1 cellular context compared by ENCODE assay signal in the genomic region with DNA sequence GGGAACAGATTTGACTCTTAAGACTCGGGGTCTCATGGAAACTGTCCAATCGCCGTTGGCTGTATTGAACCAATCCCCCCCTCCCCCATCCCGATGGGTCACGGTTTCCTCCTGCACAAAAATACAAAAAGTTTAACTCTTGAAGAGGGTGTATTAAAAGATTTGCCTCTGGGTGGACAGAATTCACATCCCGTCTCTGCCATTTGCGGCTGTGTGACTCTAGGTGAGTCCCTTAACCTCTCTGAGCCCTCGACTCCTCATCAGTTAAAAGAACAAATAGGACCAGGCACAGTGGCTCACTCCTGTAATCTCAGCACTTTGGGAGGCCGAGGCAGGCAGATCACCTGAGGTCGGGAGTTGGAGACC.
TF ChIP-seq lines count a peak whose summit lies in the region.

No MANE protein-coding gene starts in this region.

TF ChIP-seq in SK-N-SH, 30 proteins besides CTCF, POLR2A, EP300 and RAD21 (continued from another document):
- TF ChIP-seq, protein P1, sequence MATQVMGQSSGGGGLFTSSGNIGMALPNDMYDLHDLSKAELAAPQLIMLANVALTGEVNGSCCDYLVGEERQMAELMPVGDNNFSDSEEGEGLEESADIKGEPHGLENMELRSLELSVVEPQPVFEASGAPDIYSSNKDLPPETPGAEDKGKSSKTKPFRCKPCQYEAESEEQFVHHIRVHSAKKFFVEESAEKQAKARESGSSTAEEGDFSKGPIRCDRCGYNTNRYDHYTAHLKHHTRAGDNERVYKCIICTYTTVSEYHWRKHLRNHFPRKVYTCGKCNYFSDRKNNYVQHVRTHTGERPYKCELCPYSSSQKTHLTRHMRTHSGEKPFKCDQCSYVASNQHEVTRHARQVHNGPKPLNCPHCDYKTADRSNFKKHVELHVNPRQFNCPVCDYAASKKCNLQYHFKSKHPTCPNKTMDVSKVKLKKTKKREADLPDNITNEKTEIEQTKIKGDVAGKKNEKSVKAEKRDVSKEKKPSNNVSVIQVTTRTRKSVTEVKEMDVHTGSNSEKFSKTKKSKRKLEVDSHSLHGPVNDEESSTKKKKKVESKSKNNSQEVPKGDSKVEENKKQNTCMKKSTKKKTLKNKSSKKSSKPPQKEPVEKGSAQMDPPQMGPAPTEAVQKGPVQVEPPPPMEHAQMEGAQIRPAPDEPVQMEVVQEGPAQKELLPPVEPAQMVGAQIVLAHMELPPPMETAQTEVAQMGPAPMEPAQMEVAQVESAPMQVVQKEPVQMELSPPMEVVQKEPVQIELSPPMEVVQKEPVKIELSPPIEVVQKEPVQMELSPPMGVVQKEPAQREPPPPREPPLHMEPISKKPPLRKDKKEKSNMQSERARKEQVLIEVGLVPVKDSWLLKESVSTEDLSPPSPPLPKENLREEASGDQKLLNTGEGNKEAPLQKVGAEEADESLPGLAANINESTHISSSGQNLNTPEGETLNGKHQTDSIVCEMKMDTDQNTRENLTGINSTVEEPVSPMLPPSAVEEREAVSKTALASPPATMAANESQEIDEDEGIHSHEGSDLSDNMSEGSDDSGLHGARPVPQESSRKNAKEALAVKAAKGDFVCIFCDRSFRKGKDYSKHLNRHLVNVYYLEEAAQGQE (IDR thresholded peaks at IDR 0.05; ENCODE audit: low read depth, low read length), result no peak
- TF ChIP-seq TAF1 (IDR thresholded peaks at IDR 0.05; ENCODE audit: borderline replicate concordance, low read depth, low read length), result no peak
- TF ChIP-seq MEF2A (IDR thresholded peaks at IDR 0.05; ENCODE audit: borderline replicate concordance, low read depth), result no peak
- TF ChIP-seq, protein P2, sequence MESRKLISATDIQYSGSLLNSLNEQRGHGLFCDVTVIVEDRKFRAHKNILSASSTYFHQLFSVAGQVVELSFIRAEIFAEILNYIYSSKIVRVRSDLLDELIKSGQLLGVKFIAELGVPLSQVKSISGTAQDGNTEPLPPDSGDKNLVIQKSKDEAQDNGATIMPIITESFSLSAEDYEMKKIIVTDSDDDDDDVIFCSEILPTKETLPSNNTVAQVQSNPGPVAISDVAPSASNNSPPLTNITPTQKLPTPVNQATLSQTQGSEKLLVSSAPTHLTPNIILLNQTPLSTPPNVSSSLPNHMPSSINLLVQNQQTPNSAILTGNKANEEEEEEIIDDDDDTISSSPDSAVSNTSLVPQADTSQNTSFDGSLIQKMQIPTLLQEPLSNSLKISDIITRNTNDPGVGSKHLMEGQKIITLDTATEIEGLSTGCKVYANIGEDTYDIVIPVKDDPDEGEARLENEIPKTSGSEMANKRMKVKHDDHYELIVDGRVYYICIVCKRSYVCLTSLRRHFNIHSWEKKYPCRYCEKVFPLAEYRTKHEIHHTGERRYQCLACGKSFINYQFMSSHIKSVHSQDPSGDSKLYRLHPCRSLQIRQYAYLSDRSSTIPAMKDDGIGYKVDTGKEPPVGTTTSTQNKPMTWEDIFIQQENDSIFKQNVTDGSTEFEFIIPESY (IDR thresholded peaks at IDR 0.05; ENCODE audit: borderline replicate concordance, low read depth), result no peak
- no peak for TF ChIP-seq ELF1 (IDR thresholded peaks at IDR 0.05)
- no peak for TF ChIP-seq MXI1 (IDR thresholded peaks at IDR 0.05; ENCODE audit: low read depth, low read length)
- no peak for TF ChIP-seq RXRA (IDR thresholded peaks at IDR 0.05; ENCODE audit: borderline replicate concordance, low read depth)
- TF ChIP-seq YY1 (IDR thresholded peaks at IDR 0.05; ENCODE audit: low read depth), result no peak
- TF ChIP-seq FOXM1 (IDR thresholded peaks at IDR 0.05; ENCODE audit: low read depth), result no peak
- TF ChIP-seq PBX3 (IDR thresholded peaks at IDR 0.05), result no peak
- no peak for TF ChIP-seq GABPA (IDR thresholded peaks at IDR 0.05; ENCODE audit: low read depth)
- TF ChIP-seq FOSL2 (IDR thresholded peaks at IDR 0.05; ENCODE audit: borderline replicate concordance, low read depth), result no peak
- TF ChIP-seq RFX5 (IDR thresholded peaks at IDR 0.05; ENCODE audit: low read length), result no peak
- TF ChIP-seq RCOR1 (IDR thresholded peaks at IDR 0.05; ENCODE audit: low read length), result no peak
- TF ChIP-seq EZH2phosphoT487 (IDR thresholded peaks at IDR 0.05; ENCODE audit: borderline replicate concordance, low read depth), result no peak
- no peak for TF ChIP-seq JUND (IDR thresholded peaks at IDR 0.05)
- no peak for TF ChIP-seq TEAD4 (IDR thresholded peaks at IDR 0.05; ENCODE audit: borderline replicate concordance, insufficient read depth)
- TF ChIP-seq, protein P3, sequence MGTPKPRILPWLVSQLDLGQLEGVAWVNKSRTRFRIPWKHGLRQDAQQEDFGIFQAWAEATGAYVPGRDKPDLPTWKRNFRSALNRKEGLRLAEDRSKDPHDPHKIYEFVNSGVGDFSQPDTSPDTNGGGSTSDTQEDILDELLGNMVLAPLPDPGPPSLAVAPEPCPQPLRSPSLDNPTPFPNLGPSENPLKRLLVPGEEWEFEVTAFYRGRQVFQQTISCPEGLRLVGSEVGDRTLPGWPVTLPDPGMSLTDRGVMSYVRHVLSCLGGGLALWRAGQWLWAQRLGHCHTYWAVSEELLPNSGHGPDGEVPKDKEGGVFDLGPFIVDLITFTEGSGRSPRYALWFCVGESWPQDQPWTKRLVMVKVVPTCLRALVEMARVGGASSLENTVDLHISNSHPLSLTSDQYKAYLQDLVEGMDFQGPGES (IDR thresholded peaks at IDR 0.05; ENCODE audit: low read depth, low read length), result no peak
TF ChIP-seq in SK-N-SH: peak in this region for 0.
